ENCODE assay signal across 16 cellular contexts in genomic region chr3:167749728-167750127, GRCh38. TPM values are rescaled to one million over a fixed set of nuclear protein-coding genes. Genes with fewer than 3 reads are reported as not detected.
A peak's percentile ranks its signal among the peaks of the same experiment; 100 is the strongest.
DNase-seq lines count a peak whose midpoint lies in the region; ATAC-seq and TF ChIP-seq lines count a peak whose summit lies in the region.
"Had no signal": no experiment of that assay in that cellular context is flagged by ENCODE, and none has a peak within 500 bp of the region (broad histone marks: within the 10 kb centered on the region; RNA-seq: fewer than 3 reads in every experiment).

No MANE protein-coding gene starts in this region.

- TF ChIP-seq POLR2A in spleen (IDR thresholded peaks at IDR 0.05), result no peak

- H3K27me3 ChIP-seq in spleen (replicated peaks in 1 of 7), result no peaks in the 10 kb centered on the region
- no peaks in the 10 kb centered on the region for H3K27me3 ChIP-seq in colonic mucosa

- H3K36me3 Mint-ChIP-seq in natural killer cell (no peaks in the 10 kb centered on the region), activated B cell treated with CpG ODN at 0.5 μM for 24 hours (ENCODE audit: low read depth) (no peaks in the 10 kb centered on the region)
- no peaks in the 10 kb centered on the region for H3K36me3 Mint-ChIP-seq in natural killer cell treated with Interleukin-12 subunit alpha and Interleukin-12 subunit beta and Interleukin-15 and Interleukin-18, amount 100 ng/mL, for 72 hours

- WGBS in spleen, 5 donors, result 95 to 99% (median 96%) methylated on average over 2 of the region's 2 CpGs

- H3K27ac Mint-ChIP-seq in natural killer cell (peak overlapping the region; percentile 16 to 53), activated B cell treated with CpG ODN at 0.5 μM for 24 hours (peak overlapping the region; percentile 25)
- H3K27ac Mint-ChIP-seq in natural killer cell treated with Interleukin-12 subunit alpha and Interleukin-12 subunit beta and Interleukin-15 and Interleukin-18, amount 100 ng/mL, for 72 hours, result no peak overlapping the region

- H3K4me3 Mint-ChIP-seq in natural killer cell (no peak overlapping the region), activated B cell treated with CpG ODN at 0.5 μM for 24 hours (peak overlapping the region; percentile 76)
- H3K4me3 Mint-ChIP-seq in natural killer cell treated with Interleukin-12 subunit alpha and Interleukin-12 subunit beta and Interleukin-15 and Interleukin-18, amount 100 ng/mL, for 72 hours, result no peak overlapping the region

- no peak overlapping the region for H3K4me3 ChIP-seq in spleen
- no peak overlapping the region for H3K4me3 ChIP-seq in colonic mucosa
- H3K4me3 ChIP-seq: GM23248 had no signal

- no peaks in the 10 kb centered on the region for H3K27me3 Mint-ChIP-seq in natural killer cell (ENCODE audit: low read depth in 2 of 2)
- H3K27me3 Mint-ChIP-seq in natural killer cell treated with Interleukin-12 subunit alpha and Interleukin-12 subunit beta and Interleukin-15 and Interleukin-18, amount 100 ng/mL, for 72 hours, result no peaks in the 10 kb centered on the region
- no peaks in the 10 kb centered on the region for H3K27me3 Mint-ChIP-seq in activated B cell treated with CpG ODN at 0.5 μM for 24 hours

- H3K9me3 Mint-ChIP-seq in natural killer cell, result no peaks in the 10 kb centered on the region
- no peaks in the 10 kb centered on the region for H3K9me3 Mint-ChIP-seq in natural killer cell treated with Interleukin-12 subunit alpha and Interleukin-12 subunit beta and Interleukin-15 and Interleukin-18, amount 100 ng/mL, for 72 hours
- peaks cover 3% of the 10 kb centered on the region for H3K9me3 Mint-ChIP-seq in activated B cell treated with CpG ODN at 0.5 μM for 24 hours

- intact Hi-C loops in natural killer cell (cut with micrococcal nuclease), result no loop called here
- intact Hi-C loops in activated B cell treated with CpG ODN at 0.5 μM for 24 hours (cut with micrococcal nuclease), result loop anchor here (1.0 kb wide), 2 partner anchors 8 to 14 kb away; partner anchors contain the start of gene SERPINI1
- intact Hi-C loops in spleen (cut with DNase I; ENCODE audit: low total_unique reads), result no loop called here
- intact Hi-C loops in colonic mucosa (cut with DNase I), result no loop called here

- no peak for TF ChIP-seq CTCF in natural killer cell (IDR thresholded peaks at IDR 0.05)
- no peak for TF ChIP-seq CTCF in activated B cell treated with CpG ODN at 0.5 μM for 24 hours (IDR thresholded peaks at IDR 0.05)
- no peak for TF ChIP-seq CTCF in spleen (IDR thresholded peaks at IDR 0.05 in 8 of 11, conservative IDR thresholded peaks at IDR 0.05 in 3 of 11)
- no peak for TF ChIP-seq CTCF in colonic mucosa (IDR thresholded peaks at IDR 0.05)

- H3K9me3 ChIP-seq in spleen, result no peaks in the 10 kb centered on the region
- H3K9me3 ChIP-seq in colonic mucosa, result no peaks in the 10 kb centered on the region
- H3K9me3 ChIP-seq: Caco-2 had no signal

- no peaks in the 10 kb centered on the region for H3K36me3 ChIP-seq in spleen
- no peaks in the 10 kb centered on the region for H3K36me3 ChIP-seq in colonic mucosa

- peaks cover 10 to 25% of the 10 kb centered on the region in 2 donors for H3K4me1 Mint-ChIP-seq in natural killer cell
- peaks cover 0 to 6% of the 10 kb centered on the region in 2 donors for H3K4me1 Mint-ChIP-seq in natural killer cell treated with Interleukin-12 subunit alpha and Interleukin-12 subunit beta and Interleukin-15 and Interleukin-18, amount 100 ng/mL, for 72 hours (ENCODE audit: low read depth in 2 of 2)
- H3K4me1 Mint-ChIP-seq in activated B cell treated with CpG ODN at 0.5 μM for 24 hours, result peaks cover 83% of the 10 kb centered on the region

- ATAC-seq in natural killer cell (no peak), activated B cell treated with CpG ODN at 0.5 μM for 24 hours (ENCODE audit: low read depth) (no peak)
- no peak for ATAC-seq in natural killer cell treated with Interleukin-12 subunit alpha and Interleukin-12 subunit beta and Interleukin-15 and Interleukin-18, amount 100 ng/mL, for 72 hours

- no peak overlapping the region for H3K9ac ChIP-seq in colonic mucosa (ENCODE audit: low read depth in 2 of 2, low read length in 2 of 2)
- H3K9ac ChIP-seq: GM23248 had no signal

- POLR2A ChIA-PET in activated B cell treated with CpG ODN at 0.5 μM for 24 hours (lab: Charles Lee), result interaction anchor here (1.4 to 2.5 kb wide), 2 partner anchors 9 to 14 kb away, joined by 5 to 21 read pairs; partner anchors contain the start of genes PDCD10 and SERPINI1

- H3K4me1 ChIP-seq in spleen, result peaks cover 11 to 50% (median 18%) of the 10 kb centered on the region in 6 donors
- no peaks in the 10 kb centered on the region for H3K4me1 ChIP-seq in colonic mucosa
- H3K4me1 ChIP-seq: Caco-2 had no signal

- CTCF ChIA-PET in activated B cell treated with CpG ODN at 0.5 μM for 24 hours (lab: Charles Lee), result interaction anchor here (0.9 to 2.3 kb wide), 2 partner anchors 9 to 14 kb away, joined by 6 to 19 read pairs; partner anchors contain the start of genes PDCD10 and SERPINI1

- DNase-seq in natural killer cell, result no peak
- no peak for DNase-seq in natural killer cell treated with Interleukin-12 subunit alpha and Interleukin-12 subunit beta and Interleukin-15 and Interleukin-18, amount 100 ng/mL, for 72 hours (ENCODE audit: low spot score)
- peak; percentile 55 for DNase-seq in NCI-H69 (lab: John Stamatoyannopoulos, UW)
- DNase-seq in activated B cell treated with CpG ODN at 0.5 μM for 24 hours, result no peak
- DNase-seq in spleen, result no peak
- no peak for DNase-seq in NCI-H2081 (lab: John Stamatoyannopoulos, UW)
- DNase-seq in colonic mucosa, result no peak
- no peak for DNase-seq in KG1 (lab: John Stamatoyannopoulos, UW)
- DNase-seq: Caco-2, GM23248, HCEC 1CT, KBM-7, NCI-H1092, NCI-H146, NCI-H510A treated with DMSO at 0.1 percent for 48 hours, SIG-M5 had no signal

- H3K27ac ChIP-seq in spleen (peak overlapping the region in 6 of 8 donors; percentile 0 to 65 (median 48)), colonic mucosa (no peak overlapping the region)
- H3K27ac ChIP-seq: GM23248 had no signal

RNA-seq across cellular contexts. Expression of gene SERPINI1, which starts 14.2 kb away (rescaled TPM):
- total RNA-seq in natural killer cell (1 to 10 TPM; 5.6 to 9.3 (median 8.5) TPM), activated B cell treated with CpG ODN at 0.5 μM for 24 hours (1.8 and 1.9 TPM in 2 replicates), spleen (10 to 100 TPM in 3 of 7 donors, 1 to 10 TPM in 4; 5.9 to 13.6 (median 8.9) TPM), colonic mucosa (1 to 10 TPM; 1.1 to 1.3 TPM)
- 1 to 10 TPM; 2.9 to 4.1 TPM for total RNA-seq in natural killer cell treated with Interleukin-12 subunit alpha and Interleukin-12 subunit beta and Interleukin-15 and Interleukin-18, amount 100 ng/mL, for 72 hours
- 10 to 100 TPM in 1 of 3 donors, 1 to 10 TPM in 2; 5.3 to 10.9 (median 9.1) TPM for polyA plus RNA-seq in spleen

RNA-seq across cellular contexts. Expression of gene PDCD10, which starts 15.0 kb away (rescaled TPM):
- 10 to 100 TPM; 50.6 to 58.3 (median 50.8) TPM for total RNA-seq in natural killer cell
- 10 to 100 TPM; 69.7 to 88.7 TPM for total RNA-seq in natural killer cell treated with Interleukin-12 subunit alpha and Interleukin-12 subunit beta and Interleukin-15 and Interleukin-18, amount 100 ng/mL, for 72 hours
- 54.0 and 54.8 TPM in 2 replicates for total RNA-seq in activated B cell treated with CpG ODN at 0.5 μM for 24 hours
- total RNA-seq in spleen, result 10 to 100 TPM; 47.1 to 94.5 (median 51.2) TPM
- polyA plus RNA-seq in spleen, result 10 to 100 TPM; 25.5 to 49.1 (median 43.0) TPM
- 10 to 100 TPM; 67.3 to 87.0 TPM for total RNA-seq in colonic mucosa

Comparison
In these comparisons a context has a peak if more than half of its experiments do, and no peak if none do; other contexts are left out.
1. H3K27ac Mint-ChIP-seq: peak in natural killer cell (2 of 2) and activated B cell treated with CpG ODN at 0.5 μM for 24 hours (single experiment); none in natural killer cell treated with Interleukin-12 subunit alpha and Interleukin-12 subunit beta and Interleukin-15 and Interleukin-18, amount 100 ng/mL, for 72 hours (0 of 2).